Comparison of ENCODE assay signal across 34 cellular contexts in the genomic region with DNA sequence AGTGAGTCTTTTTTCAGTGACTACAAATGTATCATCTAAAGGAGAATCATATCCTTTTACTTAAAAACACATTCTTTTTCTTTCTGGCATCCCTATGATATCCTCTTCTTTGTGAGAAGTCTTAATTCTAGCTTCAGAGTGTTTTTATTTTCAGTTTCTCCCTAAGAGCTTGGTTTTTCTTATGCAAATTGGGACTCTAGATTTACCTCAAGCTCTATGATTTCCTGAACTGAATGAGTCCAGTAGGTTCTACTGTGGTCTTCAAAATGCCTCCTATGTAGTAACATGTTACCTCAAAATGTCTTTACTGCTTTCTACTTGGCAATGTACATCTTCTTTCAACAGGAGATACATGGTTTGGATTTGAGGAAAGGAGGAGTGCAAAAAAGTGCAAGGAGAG.
"Had no signal": no experiment of that assay in that cellular context is flagged by ENCODE, and none has a peak within 500 bp of the region (broad histone marks: within the 10 kb centered on the region; RNA-seq: fewer than 3 reads in every experiment).

No MANE protein-coding gene starts in this region.

- DNase-seq: Karpas-422, Kasumi-1, MG63, MM.1S, MV-4-11, NCI-H1048, NCI-H1092, NCI-H1092 treated with DMSO at 0.1 percent for 48 hours, NCI-H1105, NCI-H1105 treated with DMSO at 0.1 percent for 48 hours, NCI-H1417, NCI-H1417 treated with DMSO at 0.1 percent for 48 hours, NCI-H1436, NCI-H1436 treated with DMSO at 0.1 percent for 48 hours, NCI-H146, NCI-H1694, NCI-H1694 treated with DMSO at 0.1 percent for 48 hours, NCI-H187, NCI-H187 treated with DMSO at 0.1 percent for 48 hours, NCI-H1930, NCI-H2029, NCI-H2029 treated with DMSO at 0.1 percent for 48 hours, NCI-H2081, NCI-H2081 treated with DMSO at 0.1 percent for 48 hours, NCI-H2107, NCI-H2171, NCI-H2171 treated with DMSO at 0.1 percent for 48 hours, NCI-H2227 treated with DMSO at 0.1 percent for 48 hours, NCI-H226, NCI-H345, NCI-H446, NCI-H446 treated with DMSO at 0.1 percent for 48 hours, NCI-H510A, NCI-H510A treated with DMSO at 0.1 percent for 48 hours had no signal

- H3K4me3 ChIP-seq: MG63 had no signal

- H3K27me3 ChIP-seq: MG63 had no signal

- H3K9me3 ChIP-seq: MG63 had no signal

- H3K36me3 ChIP-seq: MG63 had no signal
